8 cellular contexts compared by ENCODE assay signal in the genomic region with DNA sequence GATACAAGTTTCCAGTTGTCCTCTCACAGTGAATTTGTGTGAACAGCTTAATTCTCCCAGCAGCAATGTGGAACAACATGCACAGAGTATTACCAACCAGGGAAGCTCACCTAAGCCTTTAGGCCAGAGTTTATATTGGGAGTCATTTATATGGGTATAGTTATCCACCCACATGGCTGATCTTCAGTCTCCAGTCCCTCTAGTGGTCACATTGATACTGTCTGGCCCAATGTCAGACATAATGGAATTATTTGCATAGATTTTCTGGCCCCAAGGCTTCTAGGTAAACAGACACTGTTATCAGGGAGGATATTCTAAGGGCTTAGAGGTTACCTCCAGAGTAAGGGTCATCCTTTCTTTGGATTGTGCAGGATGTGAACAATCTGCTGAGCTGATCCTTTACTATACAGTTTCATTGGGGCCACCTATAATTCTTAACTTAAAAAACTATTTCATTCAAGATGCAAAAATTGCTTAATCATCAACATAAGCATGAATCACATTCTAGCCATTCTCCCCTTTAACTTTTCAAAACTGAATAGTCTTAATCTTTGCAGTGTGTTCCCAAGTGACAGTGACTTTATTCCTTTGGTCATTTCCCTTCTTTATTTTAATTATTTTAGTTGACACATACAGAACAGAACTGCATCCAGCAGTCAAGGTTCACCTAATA.
DNase-seq lines count a peak whose midpoint lies in the region; ATAC-seq and TF ChIP-seq lines count a peak whose summit lies in the region.

No MANE protein-coding gene starts in this region.

- H3K4me3 ChIP-seq in PC-3 (ENCODE audit: low read length) (no peak overlapping the region), kidney epithelial cell (ENCODE audit: low read depth, low read length) (no peak overlapping the region)

- H3F3A ChIP-seq in PC-3 (ENCODE audit: low read length, unreplicated experiment): no peaks in the 10 kb centered on the region

- H3K4me1 ChIP-seq in PC-3 (ENCODE audit: insufficient read depth, low read length): no peaks in the 10 kb centered on the region

- no peak overlapping the region for H3K4me2 ChIP-seq in PC-3 (ENCODE audit: low read length)

- CTCF ChIA-PET in PC-3 (lab: Charles Lee): interaction anchor here (0.6 kb wide), 1 partner anchor 25 kb away, joined by 3 read pairs; no protein-coding TSS in a partner anchor

- TF ChIP-seq CTCF in PC-3 (conservative IDR thresholded peaks at IDR 0.05; ENCODE audit: low read depth, low read length) (peak; percentile 85), kidney epithelial cell (IDR thresholded peaks at IDR 0.05; ENCODE audit: insufficient read depth, low read length, poor library complexity, severe bottlenecking) (peak; percentile 67)

- H3K36me3 ChIP-seq in PC-3 (ENCODE audit: low read depth, low read length) (no peaks in the 10 kb centered on the region), kidney epithelial cell (ENCODE audit: control insufficient read depth, insufficient read depth, low read length) (no peaks in the 10 kb centered on the region)

- BruUV-seq in PC-3 (replicated peaks; lab: Mats Ljungman, UMichigan): no TSS peak

- no peak overlapping the region for H3K9ac ChIP-seq in PC-3 (ENCODE audit: low read length)

- no peaks in the 10 kb centered on the region for H3K9me3 ChIP-seq in PC-3 (ENCODE audit: low read length)

- H2AFZ ChIP-seq in PC-3 (ENCODE audit: low read length): no peak overlapping the region

- no peaks in the 10 kb centered on the region for H3K9me2 ChIP-seq in PC-3 (replicated peaks; ENCODE audit: low read length)

- DNase-seq in D341Med (ENCODE audit: low spot score) (peak; percentile 20), PC-3 (peak; percentile 72), kidney epithelial cell (ENCODE audit: low read depth) (no peak), NCI-H2029 (lab: John Stamatoyannopoulos, UW) (no peak), NCI-H146 (lab: John Stamatoyannopoulos, UW) (no peak)
- DNase-seq in stimulated activated CD4-positive, alpha-beta T cell treated with anti-CD3 and anti-CD28 coated beads, Interleukin-12 subunit alpha, Interleukin-12 subunit beta, amount 100 ng/mL, for 4 hours: no peak
- DNase-seq in activated naive CD4-positive, alpha-beta T cell (lab: John Stamatoyannopoulos, UW): no peak

- no peaks in the 10 kb centered on the region for H3K27me3 ChIP-seq in PC-3 (ENCODE audit: low read length)
- H3K27me3 ChIP-seq in kidney epithelial cell (ENCODE audit: control insufficient read depth, insufficient read depth, low read length): no peaks in the 10 kb centered on the region

- H3K27ac ChIP-seq in PC-3 (ENCODE audit: low read length): no peak overlapping the region

- intact Hi-C loops in PC-3 (cut with micrococcal nuclease): loop anchor here (2.0 kb wide), 1 partner anchor 13 kb away; no protein-coding TSS in a partner anchor

- no peaks in the 10 kb centered on the region for H4K20me1 ChIP-seq in PC-3 (ENCODE audit: low read length)

- ATAC-seq in GM19467 (IDR thresholded peaks at IDR 0.05; ENCODE audit: unreplicated experiment): peak; percentile 81
- ATAC-seq in PC-3: peak; percentile 75

- H3K79me2 ChIP-seq in PC-3 (ENCODE audit: low read length): no peaks in the 10 kb centered on the region

- POLR2A ChIA-PET in PC-3 (lab: Charles Lee; ENCODE audit: unreplicated experiment): no interaction called here

Comparison
In these comparisons a context has a peak if more than half of its experiments do, and no peak if none do; other contexts are left out.
1. DNase-seq: peak in D341Med (single experiment) and PC-3 (single experiment); none in kidney epithelial cell (single experiment), NCI-H2029 (single experiment), NCI-H146 (single experiment), stimulated activated CD4-positive, alpha-beta T cell treated with anti-CD3 and anti-CD28 coated beads, Interleukin-12 subunit alpha, Interleukin-12 subunit beta, amount 100 ng/mL, for 4 hours (single experiment) and activated naive CD4-positive, alpha-beta T cell (0 of 4).